Comparison of ENCODE assay signal across 28 cellular contexts in genomic region chr6:128979061-128979460, GRCh38.
"Had no signal": no experiment of that assay in that cellular context is flagged by ENCODE, and none has a peak within 500 bp of the region (broad histone marks: within the 10 kb centered on the region; RNA-seq: fewer than 3 reads in every experiment).

No MANE protein-coding gene starts in this region.

- DNase-seq: activated B cell treated with CpG ODN at 0.5 μM for 24 hours; activated CD4-positive, alpha-beta memory T cell treated with anti-CD3 and anti-CD28 coated beads for 36 hours; activated CD4-positive, alpha-beta T cell treated with anti-CD3 and anti-CD28 coated beads for 1 hour; activated CD4-positive, alpha-beta T cell treated with anti-CD3 and anti-CD28 coated beads, Interleukin-2, amount 10 ng/mL, durations not matched to agents 7 days and 5 days; activated gamma-delta T cell treated with Interleukin-2 at 50 U/mL for 16 hours; activated naive CD4-positive, alpha-beta T cell treated with anti-CD3 and anti-CD28 coated beads, Interleukin-2, amount 10 ng/mL, durations not matched to agents 7 days and 5 days; activated naive CD8-positive, alpha-beta T cell treated with anti-CD3 and anti-CD28 coated beads for 36 hours; activated T-cell treated with anti-CD3 and anti-CD28 coated beads, Interleukin-2, amount 50 U/mL, for 72 hours; amniotic stem cell; body of pancreas; MM.1S; NCI-H1105; NCI-H1436; NCI-H1694 treated with DMSO at 0.1 percent for 48 hours; NCI-H2081; NCI-H510A treated with DMSO at 0.1 percent for 48 hours; NCI-H69; NK-92 treated with Interleukin-12 subunit alpha and Interleukin-12 subunit beta, amount 100 ng/mL, for 24 hours; OCI-M1; RPMI8226; T-cell; T-helper 2 cell; T1000 had no signal

- H3K27me3 ChIP-seq: ascending aorta, body of pancreas, cardiac muscle cell had no signal

- H3K4me1 ChIP-seq: ascending aorta, body of pancreas had no signal

- H3K9me3 ChIP-seq: ascending aorta, body of pancreas had no signal

- H3K36me3 ChIP-seq: ascending aorta, cardiac muscle cell had no signal

- H3K4me3 ChIP-seq: ascending aorta, body of pancreas, cardiac muscle cell, SK-N-MC had no signal

- ATAC-seq: activated T-cell treated with anti-CD3 and anti-CD28 coated beads, Interleukin-2, amount 50 U/mL, for 72 hours; body of pancreas; Panc1; Right ventricle myocardium inferior; T-cell had no signal
